In the genomic region with DNA sequence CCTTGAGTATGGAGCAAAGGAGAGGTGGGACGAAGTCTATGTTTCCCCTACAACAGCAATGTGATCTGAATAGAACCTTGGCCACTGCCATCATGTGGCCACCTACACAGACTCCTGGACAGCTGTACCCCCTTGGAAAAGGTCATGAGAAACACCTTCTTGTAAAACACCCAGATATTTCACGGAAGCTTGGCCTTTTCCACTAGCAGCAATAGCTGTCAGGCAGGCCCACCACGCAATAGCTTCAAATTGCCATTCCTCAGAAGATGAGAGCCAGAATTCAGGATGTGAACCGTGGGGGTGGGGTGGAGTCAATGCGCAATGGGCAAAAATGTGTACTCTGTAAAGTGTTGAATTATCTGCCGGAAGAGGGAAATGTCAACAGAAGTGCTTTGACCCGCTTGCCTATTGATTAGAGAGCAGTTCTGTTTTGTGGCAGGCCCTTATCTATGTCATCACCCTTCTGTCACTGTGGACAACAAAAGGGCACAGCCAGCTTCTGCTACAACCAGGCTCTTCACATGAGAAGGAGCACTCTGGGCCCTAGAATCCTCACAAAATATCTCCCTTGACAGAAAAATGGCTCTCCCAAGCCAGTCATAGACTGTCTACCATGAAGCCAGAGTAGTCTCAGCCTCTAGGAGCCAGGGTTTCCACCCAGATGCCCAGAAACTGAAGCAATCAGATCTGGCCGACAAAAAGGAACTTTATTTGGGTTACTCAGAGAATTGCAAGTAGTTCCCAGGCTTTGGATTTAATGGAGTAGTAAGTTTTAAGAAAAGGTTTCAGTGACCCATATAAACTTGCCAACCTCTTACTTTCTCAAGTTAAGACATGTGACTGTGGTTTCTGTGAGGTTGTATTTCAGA, we compare ENCODE assay signal across 8 cellular contexts. TPM values are rescaled to one million over a fixed set of nuclear protein-coding genes. Genes with fewer than 3 reads are reported as not detected.
DNase-seq lines count a peak whose midpoint lies in the region; ATAC-seq, FAIRE-seq and TF ChIP-seq lines count a peak whose summit lies in the region.

No MANE protein-coding gene starts in this region.

- no peak for TF ChIP-seq CTCF in SK-N-SH (IDR thresholded peaks at IDR 0.05)
- no peak for TF ChIP-seq CTCF in foreskin keratinocyte (conservative IDR thresholded peaks at IDR 0.05)
- no peak for TF ChIP-seq CTCF in pancreas (IDR thresholded peaks at IDR 0.05)

- DNase-seq in DMS53 (lab: John Stamatoyannopoulos, UW) (peak; percentile 73), SK-N-SH (peak; percentile 64), foreskin keratinocyte (peak; percentile 56 to 73), pancreas (no peak), LoVo (ENCODE audit: low spot score) (no peak), D341Med (ENCODE audit: low spot score) (no peak)

- H3K27me3 ChIP-seq in SK-N-SH (ENCODE audit: insufficient read depth) = no peaks in the 10 kb centered on the region
- H3K27me3 ChIP-seq in foreskin keratinocyte = no peaks in the 10 kb centered on the region
- no peaks in the 10 kb centered on the region for H3K27me3 ChIP-seq in pancreas

- TF ChIP-seq EP300 in SK-N-SH (IDR thresholded peaks at IDR 0.05; ENCODE audit: borderline replicate concordance in 1 of 2, low read depth in 1 of 2, low read length in 1 of 2) = peak in 1 of 2 experiments; percentile 40; a peak in 1 of 4 replicates

- intact Hi-C loops in pancreas (cut with DNase I) = no loop called here

- H4K20me1 ChIP-seq in SK-N-SH (ENCODE audit: insufficient read depth) = no peaks in the 10 kb centered on the region

- H2AFZ ChIP-seq in SK-N-SH (ENCODE audit: low read depth) = no peak overlapping the region

- H3K36me3 ChIP-seq in SK-N-SH (replicated peaks in 1 of 2; ENCODE audit: control insufficient read depth in 1 of 2, insufficient read depth in 2 of 2, low read length in 1 of 2) (no peaks in the 10 kb centered on the region), pancreas (no peaks in the 10 kb centered on the region)

- H3K9ac ChIP-seq in SK-N-SH = no peak overlapping the region

- CTCF ChIA-PET in SK-N-SH (lab: Yijun Ruan, JAX) = interaction anchor here (0.5 to 1.7 kb wide), 9 partner anchors 9 to 678 kb away, joined by 3 to 7 read pairs (median 3); no protein-coding TSS in a partner anchor

- ATAC-seq in foreskin keratinocyte (peak; percentile 65), pancreas (peak; percentile 42 to 54 (median 52)), HG03457 (IDR thresholded peaks at IDR 0.05; ENCODE audit: unreplicated experiment) (no peak), HG03571 (IDR thresholded peaks at IDR 0.05; ENCODE audit: unreplicated experiment) (no peak)

- no peak for FAIRE-seq in pancreas (lab: Jason Lieb, UNC)

- H3K79me2 ChIP-seq in SK-N-SH (ENCODE audit: insufficient read depth) = no peaks in the 10 kb centered on the region

- WGBS in SK-N-SH (ENCODE audit: low lambda C conversion rate) = 76% methylated on average over 8 of the region's 8 CpGs
- WGBS in pancreas, 2 donors = 47% methylated on average over 8 of the region's 8 CpGs

- no peak for TF ChIP-seq RAD21 in SK-N-SH (IDR thresholded peaks at IDR 0.05; ENCODE audit: low read length)

- no peak overlapping the region for H3K4me2 ChIP-seq in SK-N-SH

- H3K4me1 ChIP-seq in SK-N-SH (ENCODE audit: control insufficient read depth in 1 of 2, insufficient read depth in 2 of 2, low read depth in 1 of 2, low read length in 1 of 2) (peaks cover 0 to 22% of the 10 kb centered on the region in 2 experiments; a peak in 2 of 4 replicates), foreskin keratinocyte (peaks cover 12% of the 10 kb centered on the region), pancreas (peaks cover 19 to 38% (median 32%) of the 10 kb centered on the region in 3 donors)

- POLR2A ChIA-PET in SK-N-SH (lab: Yijun Ruan, JAX) = interaction anchor here (1.9 kb wide), 1 partner anchor 9 kb away, joined by 7 read pairs; the partner anchor contains the start of gene INPP1

- H3K9me2 ChIP-seq in SK-N-SH = no peaks in the 10 kb centered on the region

- H3K4me3 ChIP-seq in SK-N-SH (ENCODE audit: low read depth in 2 of 2, low read length in 1 of 2) = no peak overlapping the region
- no peak overlapping the region for H3K4me3 ChIP-seq in pancreas

- H3K27ac ChIP-seq in SK-N-SH (ENCODE audit: low read depth in 2 of 2, low read length in 1 of 2) (peak overlapping the region in 1 of 2 experiments; percentile 76; a peak in 2 of 4 replicates), foreskin keratinocyte (peak overlapping the region; percentile 76), pancreas (peak overlapping the region in 2 of 4 donors; percentile 3 to 9)

- H3K9me3 ChIP-seq in SK-N-SH (no peaks in the 10 kb centered on the region), pancreas (no peaks in the 10 kb centered on the region)

- no peaks in the 10 kb centered on the region for H3F3A ChIP-seq in SK-N-SH (replicated peaks; ENCODE audit: insufficient read depth)

TF ChIP-seq in SK-N-SH, 30 proteins besides CTCF, POLR2A, EP300 and RAD21:
- TF ChIP-seq ZBTB33 (IDR thresholded peaks at IDR 0.05; ENCODE audit: borderline replicate concordance, low read depth) = no peak
- no peak for TF ChIP-seq PBX3 (IDR thresholded peaks at IDR 0.05)
- TF ChIP-seq FOSL2 (IDR thresholded peaks at IDR 0.05; ENCODE audit: borderline replicate concordance, low read depth) = no peak
- no peak for TF ChIP-seq JUND (IDR thresholded peaks at IDR 0.05)
- TF ChIP-seq RCOR1 (IDR thresholded peaks at IDR 0.05; ENCODE audit: low read length) = no peak
- TF ChIP-seq MXI1 (IDR thresholded peaks at IDR 0.05; ENCODE audit: low read depth, low read length) = peak; percentile 54; the same call in 1 of the 2 replicates
- TF ChIP-seq CHD2 (IDR thresholded peaks at IDR 0.05; ENCODE audit: low read length, partially characterized antibody) = peak; percentile 32
- peak; percentile 88 for TF ChIP-seq GATA2 (CRISPR knock-in tag; IDR thresholded peaks at IDR 0.05)
- no peak for TF ChIP-seq GABPA (IDR thresholded peaks at IDR 0.05; ENCODE audit: low read depth)
- no peak for TF ChIP-seq RFX5 (IDR thresholded peaks at IDR 0.05; ENCODE audit: low read length)
- 0 out of 2 replicates have a peak, but pooled peaks have one; percentile 40 for TF ChIP-seq FOXJ3 (CRISPR knock-in tag; IDR thresholded peaks at IDR 0.05)

RNA-seq across cellular contexts. Expression of gene INPP1, which starts 9.5 kb away (rescaled TPM):
- polyA plus RNA-seq in SK-N-SH (2012; rRNA removed) (5.7 and 6.4 TPM in 2 replicates), foreskin keratinocyte (8.6 and 10.8 TPM in 2 replicates), pancreas (10 to 100 TPM; 17.8 to 31.0 TPM)
- 6.3 and 6.5 TPM in 2 replicates for polyA plus RNA-seq in SK-N-SH (2012; cell fraction: cytosol; rRNA removed)
- 10.3 and 14.8 TPM in 2 replicates for polyA plus RNA-seq in SK-N-SH (2012; cell fraction: nucleus; rRNA removed)
- total RNA-seq in foreskin keratinocyte (8.3 and 10.3 TPM in 2 replicates), pancreas (10 to 100 TPM; 11.5 to 19.8 (median 14.6) TPM)

RNA-seq across cellular contexts. Expression of gene HIBCH, which starts 33.3 kb away (rescaled TPM):
- polyA plus RNA-seq in SK-N-SH (2012; rRNA removed) = 8.4 and 12.2 TPM in 2 replicates
- 14.1 and 19.3 TPM in 2 replicates for polyA plus RNA-seq in SK-N-SH (2012; cell fraction: cytosol; rRNA removed)
- polyA plus RNA-seq in SK-N-SH (2012; cell fraction: nucleus; rRNA removed) = 5.4 and 12.0 TPM in 2 replicates
- 15.9 and 16.8 TPM in 2 replicates for total RNA-seq in foreskin keratinocyte
- 13.6 and 14.2 TPM in 2 replicates for polyA plus RNA-seq in foreskin keratinocyte
- total RNA-seq in pancreas = 10 to 100 TPM; 17.6 to 29.3 (median 22.6) TPM
- 10 to 100 TPM in 1 of 2 donors, 1 to 10 TPM in 1; 7.6 to 14.3 TPM for polyA plus RNA-seq in pancreas

RNA-seq across cellular contexts. Expression of gene MFSD6, which starts 55.3 kb away (rescaled TPM):
- 15.1 and 15.9 TPM in 2 replicates for polyA plus RNA-seq in SK-N-SH (2012; rRNA removed)
- polyA plus RNA-seq in SK-N-SH (2012; cell fraction: cytosol; rRNA removed) = 15.1 and 17.9 TPM in 2 replicates
- polyA plus RNA-seq in SK-N-SH (2012; cell fraction: nucleus; rRNA removed) = 6.9 and 11.8 TPM in 2 replicates
- 7.4 and 9.4 TPM in 2 replicates for total RNA-seq in foreskin keratinocyte
- 2.8 and 3.1 TPM in 2 replicates for polyA plus RNA-seq in foreskin keratinocyte
- 10 to 100 TPM; 14.3 to 22.9 (median 17.1) TPM for total RNA-seq in pancreas
- polyA plus RNA-seq in pancreas = 10 to 100 TPM in 1 of 2 donors, 1 to 10 TPM in 1; 5.3 to 10.9 TPM

Comparison
In these comparisons a context has a peak if more than half of its experiments do, and no peak if none do; other contexts are left out.
1. DNase-seq: peak in DMS53 (single experiment), SK-N-SH (single experiment) and foreskin keratinocyte (2 of 2); none in pancreas (0 of 6), LoVo (single experiment) and D341Med (single experiment).
2. ATAC-seq: peak in foreskin keratinocyte (single experiment) and pancreas (4 of 4); none in HG03457 (single experiment) and HG03571 (single experiment).